Comparison of ENCODE assay signal across 35 cellular contexts in genomic region chr15:25514522-25514921, GRCh38.
"Had no signal": no experiment of that assay in that cellular context is flagged by ENCODE, and none has a peak within 500 bp of the region (broad histone marks: within the 10 kb centered on the region; RNA-seq: fewer than 3 reads in every experiment).

No MANE protein-coding gene starts in this region.

- H3K4me3 Mint-ChIP-seq: activated B cell treated with CpG ODN at 0.5 μM for 24 hours; activated CD4-positive, alpha-beta memory T cell treated with anti-CD3 and anti-CD28 coated beads for 36 hours; activated CD4-positive, alpha-beta T cell treated with anti-CD3 and anti-CD28 coated beads, Interleukin-2, amount 10 ng/mL, durations not matched to agents 24 days and 14 days; activated CD8-positive, alpha-beta T cell treated with anti-CD3 and anti-CD28 coated beads for 36 hours; activated naive CD4-positive, alpha-beta T cell treated with anti-CD3 and anti-CD28 coated beads for 36 hours; activated naive CD8-positive, alpha-beta T cell treated with anti-CD3 and anti-CD28 coated beads for 36 hours; activated T-cell treated with anti-CD3 and anti-CD28 coated beads, Interleukin-2, amount 50 U/mL, for 4 hours; activated T-cell treated with anti-CD3 and anti-CD28 coated beads, Interleukin-2, amount 50 U/mL, for 72 hours; activated T-helper 1 cell treated with anti-CD3 and anti-CD28 coated beads, Interleukin-12 subunit alpha, Interleukin-12 subunit beta, Interleukin-2, Interleukin-4 antibody, amounts not matched to agents 30 ng/mL and 10 ng/mL and 1 ng/mL, durations not matched to agents 14 hours and 24 hours and 36 hours; activated T-helper 17 cell treated with anti-CD3 and anti-CD28 coated beads, Interleukin-2, amount 50 U/mL, for 72 hours; T-cell; T-helper 17 cell had no signal

- H3K4me1 Mint-ChIP-seq: activated B cell treated with CpG ODN at 0.5 μM for 24 hours; activated CD4-positive, alpha-beta T cell treated with anti-CD3 and anti-CD28 coated beads, Interleukin-2, amount 10 ng/mL, durations not matched to agents 24 days and 14 days; activated naive CD8-positive, alpha-beta T cell treated with anti-CD3 and anti-CD28 coated beads for 36 hours; activated T-helper 17 cell treated with anti-CD3 and anti-CD28 coated beads, Interleukin-2, amount 50 U/mL, for 72 hours; T-cell; T-helper 17 cell had no signal

- H3K27ac ChIP-seq: adrenal gland, body of pancreas, brain microvascular endothelial cell, breast epithelium, VCaP had no signal

- H3K4me3 ChIP-seq: adrenal gland, body of pancreas, breast epithelium had no signal

- FAIRE-seq: astrocyte, TTC549 had no signal

- H3K36me3 ChIP-seq: adrenal gland, brain microvascular endothelial cell, breast epithelium had no signal

- H3K36me3 Mint-ChIP-seq: activated CD4-positive, alpha-beta memory T cell treated with anti-CD3 and anti-CD28 coated beads for 36 hours; activated naive CD4-positive, alpha-beta T cell treated with anti-CD3 and anti-CD28 coated beads, Interleukin-2, amount 50 U/mL, for 72 hours; activated naive CD8-positive, alpha-beta T cell treated with anti-CD3 and anti-CD28 coated beads for 36 hours; T-cell had no signal

- H3K27ac Mint-ChIP-seq: activated B cell treated with CpG ODN at 0.5 μM for 24 hours; activated CD4-positive, alpha-beta memory T cell treated with anti-CD3 and anti-CD28 coated beads for 36 hours; activated CD4-positive, alpha-beta T cell treated with anti-CD3 and anti-CD28 coated beads, Interleukin-2, amount 10 ng/mL, durations not matched to agents 24 days and 14 days; activated CD8-positive, alpha-beta T cell treated with anti-CD3 and anti-CD28 coated beads for 36 hours; activated naive CD4-positive, alpha-beta T cell treated with anti-CD3 and anti-CD28 coated beads for 36 hours; activated naive CD4-positive, alpha-beta T cell treated with anti-CD3 and anti-CD28 coated beads, Interleukin-2, amount 50 U/mL, for 72 hours; activated naive CD8-positive, alpha-beta T cell treated with anti-CD3 and anti-CD28 coated beads for 36 hours; activated T-cell treated with anti-CD3 and anti-CD28 coated beads, Interleukin-2, amount 50 U/mL, for 72 hours; activated T-helper 1 cell treated with anti-CD3 and anti-CD28 coated beads, Interleukin-12 subunit alpha, Interleukin-12 subunit beta, Interleukin-2, Interleukin-4 antibody, amounts not matched to agents 30 ng/mL and 10 ng/mL and 1 ng/mL, durations not matched to agents 14 hours and 24 hours and 36 hours; activated T-helper 17 cell treated with anti-CD3 and anti-CD28 coated beads, Interleukin-2, amount 50 U/mL, for 72 hours; T-cell; T-helper 17 cell had no signal

- H3K27me3 ChIP-seq: adrenal gland, body of pancreas, brain microvascular endothelial cell, breast epithelium had no signal

- DNase-seq: activated B cell treated with CpG ODN at 0.5 μM for 24 hours; activated CD4-positive, alpha-beta memory T cell treated with anti-CD3 and anti-CD28 coated beads for 36 hours; activated CD4-positive, alpha-beta T cell treated with anti-CD3 and anti-CD28 coated beads for 4 hours; activated CD4-positive, alpha-beta T cell treated with anti-CD3 and anti-CD28 coated beads, Interleukin-2, amount 10 ng/mL, durations not matched to agents 24 days and 14 days; activated CD4-positive, alpha-beta T cell treated with anti-CD3 and anti-CD28 coated beads, Interleukin-2, amount 50 U/mL, for 1 hour; activated CD4-positive, alpha-beta T cell treated with anti-CD3 and anti-CD28 coated beads, Interleukin-2, amount 50 U/mL, for 4 hours; activated CD4-positive, CD25-positive, alpha-beta regulatory T cell treated with anti-CD3 and anti-CD28 coated beads, Interleukin-2, amount 50 U/mL, for 72 hours; activated CD8-positive, alpha-beta memory T cell treated with anti-CD3 and anti-CD28 coated beads, Interleukin-2, amount 50 U/mL, for 4 hours; activated CD8-positive, alpha-beta T cell treated with anti-CD3 and anti-CD28 coated beads for 36 hours; activated effector memory CD4-positive, alpha-beta T cell treated with anti-CD3 and anti-CD28 coated beads, Interleukin-2, amount 50 U/mL, for 16 hours; activated gamma-delta T cell treated with Interleukin-2 at 50 U/mL for 16 hours; activated naive CD4-positive, alpha-beta T cell; activated naive CD4-positive, alpha-beta T cell treated with anti-CD3 and anti-CD28 coated beads for 36 hours; activated naive CD4-positive, alpha-beta T cell treated with anti-CD3 and anti-CD28 coated beads, Interleukin-2, amount 50 U/mL, for 16 hours; activated naive CD8-positive, alpha-beta T cell treated with anti-CD3 and anti-CD28 coated beads for 36 hours; activated T-cell treated with anti-CD3 and anti-CD28 coated beads for 4 hours; activated T-cell treated with anti-CD3 and anti-CD28 coated beads, Interleukin-2, amount 50 U/mL, for 1 hour; activated T-cell treated with anti-CD3 and anti-CD28 coated beads, Interleukin-2, amount 50 U/mL, for 4 hours; activated T-cell treated with anti-CD3 and anti-CD28 coated beads, Interleukin-2, amount 50 U/mL, for 72 hours; adrenal gland; amniotic stem cell; aorta; body of pancreas; brain microvascular endothelial cell; central memory CD4-positive, alpha-beta T cell; T-cell; T-helper 17 cell; T1000 had no signal

- H3K9me3 Mint-ChIP-seq: activated CD4-positive, alpha-beta memory T cell treated with anti-CD3 and anti-CD28 coated beads for 36 hours; activated CD4-positive, alpha-beta T cell treated with anti-CD3 and anti-CD28 coated beads, Interleukin-2, amount 10 ng/mL, durations not matched to agents 24 days and 14 days; activated CD8-positive, alpha-beta T cell treated with anti-CD3 and anti-CD28 coated beads for 36 hours; activated naive CD4-positive, alpha-beta T cell treated with anti-CD3 and anti-CD28 coated beads for 36 hours; activated naive CD4-positive, alpha-beta T cell treated with anti-CD3 and anti-CD28 coated beads, Interleukin-2, amount 50 U/mL, for 72 hours; activated naive CD8-positive, alpha-beta T cell treated with anti-CD3 and anti-CD28 coated beads for 36 hours; activated T-cell treated with anti-CD3 and anti-CD28 coated beads, Interleukin-2, amount 50 U/mL, for 4 hours; activated T-cell treated with anti-CD3 and anti-CD28 coated beads, Interleukin-2, amount 50 U/mL, for 72 hours; activated T-helper 1 cell treated with anti-CD3 and anti-CD28 coated beads, Interleukin-12 subunit alpha, Interleukin-12 subunit beta, Interleukin-2, Interleukin-4 antibody, amounts not matched to agents 30 ng/mL and 10 ng/mL and 1 ng/mL, durations not matched to agents 14 hours and 24 hours and 36 hours; T-cell had no signal

- H3K27me3 Mint-ChIP-seq: activated B cell treated with CpG ODN at 0.5 μM for 24 hours; activated CD4-positive, alpha-beta T cell treated with anti-CD3 and anti-CD28 coated beads, Interleukin-2, amount 10 ng/mL, durations not matched to agents 24 days and 14 days; activated CD8-positive, alpha-beta T cell treated with anti-CD3 and anti-CD28 coated beads for 36 hours; activated naive CD8-positive, alpha-beta T cell treated with anti-CD3 and anti-CD28 coated beads for 36 hours had no signal

- ATAC-seq: activated CD8-positive, alpha-beta T cell treated with anti-CD3 and anti-CD28 coated beads for 36 hours; activated naive CD4-positive, alpha-beta T cell treated with anti-CD3 and anti-CD28 coated beads, Interleukin-2, amount 50 U/mL, for 72 hours; activated T-cell treated with anti-CD3 and anti-CD28 coated beads, Interleukin-2, amount 50 U/mL, for 4 hours; activated T-cell treated with anti-CD3 and anti-CD28 coated beads, Interleukin-2, amount 50 U/mL, for 72 hours; activated T-helper 17 cell treated with anti-CD3 and anti-CD28 coated beads, Interleukin-2, amount 50 U/mL, for 72 hours; body of pancreas; T-cell; T-helper 17 cell had no signal

- H3K9me3 ChIP-seq: adrenal gland, body of pancreas, breast epithelium had no signal

- H3K4me1 ChIP-seq: adrenal gland, body of pancreas, breast epithelium had no signal
